ENCODE assay signal across 33 cellular contexts in genomic region chr3:176183181-176183580, GRCh38.
"Had no signal": no experiment of that assay in that cellular context is flagged by ENCODE, and none has a peak within 500 bp of the region (broad histone marks: within the 10 kb centered on the region; RNA-seq: fewer than 3 reads in every experiment).

No MANE protein-coding gene starts in this region.

- H3K27me3 Mint-ChIP-seq: activated CD8-positive, alpha-beta T cell treated with anti-CD3 and anti-CD28 coated beads for 36 hours; activated naive CD8-positive, alpha-beta T cell; activated T-helper 17 cell treated with anti-CD3 and anti-CD28 coated beads, Interleukin-2, amount 50 U/mL, for 72 hours; central memory CD8-positive, alpha-beta T cell; effector memory CD8-positive, alpha-beta T cell; T-helper 17 cell had no signal

- H3K27ac ChIP-seq: brain microvascular endothelial cell, epithelial cell of prostate, esophagus squamous epithelium, gastroesophageal sphincter, heart right ventricle had no signal

- H3K4me3 ChIP-seq: esophagus squamous epithelium, gastroesophageal sphincter, heart right ventricle had no signal

- H3K4me1 ChIP-seq: esophagus squamous epithelium, gastroesophageal sphincter, heart right ventricle had no signal

- H3K9me3 ChIP-seq: esophagus squamous epithelium, gastroesophageal sphincter had no signal

- H3K36me3 ChIP-seq: brain microvascular endothelial cell, esophagus squamous epithelium, gastroesophageal sphincter, heart right ventricle had no signal

- H3K27ac Mint-ChIP-seq: activated CD8-positive, alpha-beta T cell treated with anti-CD3 and anti-CD28 coated beads for 36 hours; activated naive CD8-positive, alpha-beta T cell; activated T-helper 17 cell treated with anti-CD3 and anti-CD28 coated beads, Interleukin-2, amount 50 U/mL, for 72 hours; effector memory CD8-positive, alpha-beta T cell; T-helper 17 cell; T-helper 2 cell treated with Interferon-gamma antibody and Interleukin-4, amounts not matched to agents 5 μg/mL and 100 μg/mL, for 36 hours had no signal

- FAIRE-seq: astrocyte, bronchial epithelial cell, endothelial cell of umbilical vein had no signal

- H3K36me3 Mint-ChIP-seq: activated naive CD8-positive, alpha-beta T cell had no signal

- DNase-seq: activated CD4-positive, alpha-beta T cell treated with anti-CD3 and anti-CD28 coated beads for 1 hour; activated CD4-positive, alpha-beta T cell treated with anti-CD3 and anti-CD28 coated beads for 4 hours; activated CD4-positive, alpha-beta T cell treated with anti-CD3 and anti-CD28 coated beads, Interleukin-2, amount 50 U/mL, for 1 hour; activated CD4-positive, alpha-beta T cell treated with anti-CD3 and anti-CD28 coated beads, Interleukin-2, amount 50 U/mL, for 48 hours; activated CD8-positive, alpha-beta memory T cell treated with anti-CD3 and anti-CD28 coated beads for 24 hours; activated CD8-positive, alpha-beta T cell treated with anti-CD3 and anti-CD28 coated beads for 36 hours; activated effector memory CD4-positive, alpha-beta T cell treated with Interleukin-2 at 50 U/mL for 16 hours; activated gamma-delta T cell treated with Interleukin-2 at 50 U/mL for 16 hours; activated naive CD4-positive, alpha-beta T cell treated with anti-CD3 and anti-CD28 coated beads, Interleukin-2, amount 50 U/mL, for 16 hours; activated naive CD4-positive, alpha-beta T cell treated with Interleukin-2 at 50 U/mL for 16 hours; activated T-cell treated with anti-CD3 and anti-CD28 coated beads, Interleukin-2, amount 50 U/mL, for 4 hours; amniotic stem cell; anterior cingulate cortex; brain microvascular endothelial cell; cortex of kidney; dermis blood vessel endothelial cell; effector CD4-positive, alpha-beta T cell; effector memory CD8-positive, alpha-beta T cell; esophagus squamous epithelium; foreskin melanocyte; heart right ventricle; T-helper 1 cell; T-helper 17 cell; T1000 had no signal

- H3K4me1 Mint-ChIP-seq: activated T-helper 17 cell treated with anti-CD3 and anti-CD28 coated beads, Interleukin-2, amount 50 U/mL, for 72 hours; central memory CD8-positive, alpha-beta T cell; T-helper 17 cell had no signal

- H3K27me3 ChIP-seq: brain microvascular endothelial cell, esophagus squamous epithelium, gastroesophageal sphincter, heart right ventricle had no signal

- H3K4me3 Mint-ChIP-seq: activated CD8-positive, alpha-beta T cell treated with anti-CD3 and anti-CD28 coated beads for 36 hours; activated naive CD8-positive, alpha-beta T cell; activated T-cell treated with anti-CD3 and anti-CD28 coated beads, Interleukin-2, amount 50 U/mL, for 4 hours; activated T-helper 17 cell treated with anti-CD3 and anti-CD28 coated beads, Interleukin-2, amount 50 U/mL, for 72 hours; central memory CD8-positive, alpha-beta T cell; effector memory CD8-positive, alpha-beta T cell; T-helper 17 cell; T-helper 2 cell treated with Interferon-gamma antibody and Interleukin-4, amounts not matched to agents 5 μg/mL and 100 μg/mL, for 36 hours had no signal
